9 cellular contexts compared by ENCODE assay signal in the genomic region with DNA sequence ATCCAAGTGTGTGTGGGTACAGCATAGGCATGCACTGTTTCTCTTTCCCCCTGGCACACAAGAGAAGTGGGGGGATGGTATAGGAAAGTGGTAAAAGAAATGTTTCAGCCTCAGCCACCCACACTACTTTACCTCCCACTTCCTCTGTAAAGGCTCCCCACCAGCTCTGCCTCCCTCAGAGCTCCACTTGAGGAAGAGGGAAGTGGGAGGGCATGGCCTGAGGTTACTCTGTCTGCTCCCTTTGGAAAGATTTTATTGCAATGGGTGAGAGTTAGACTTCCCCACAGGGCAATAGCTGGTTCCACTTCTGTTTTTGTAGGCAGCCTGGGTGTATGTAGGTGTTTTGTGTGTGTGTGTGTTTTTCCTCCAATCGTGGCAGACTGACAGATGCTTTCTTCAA.
DNase-seq lines count a peak whose midpoint lies in the region; ATAC-seq, FAIRE-seq and TF ChIP-seq lines count a peak whose summit lies in the region.
"Had no signal": no experiment of that assay in that cellular context is flagged by ENCODE, and none has a peak within 500 bp of the region (broad histone marks: within the 10 kb centered on the region; RNA-seq: fewer than 3 reads in every experiment).

No MANE protein-coding gene starts in this region.

- ATAC-seq in GM18517 (IDR thresholded peaks at IDR 0.05; ENCODE audit: unreplicated experiment) (peak; percentile 75), HG02870 (IDR thresholded peaks at IDR 0.05; ENCODE audit: unreplicated experiment) (peak; percentile 45), pancreas (peak in 3 of 4 donors; percentile 36 to 87 (median 73))
- ATAC-seq in activated T-cell treated with anti-CD3 and anti-CD28 coated beads, Interleukin-2, amount 50 U/mL, for 4 hours, result no peak

- intact Hi-C loops in pancreas (cut with DNase I) (no loop called here), MCF 10A (cut with micrococcal nuclease) (no loop called here)

- CTCF ChIA-PET in MCF 10A (lab: Yijun Ruan, JAX), result no interaction called here

- no peak for TF ChIP-seq CTCF in pancreas (IDR thresholded peaks at IDR 0.05)
- TF ChIP-seq CTCF in MCF 10A (IDR thresholded peaks at IDR 0.05; ENCODE audit: unreplicated experiment), result no peak

- no peaks in the 10 kb centered on the region for H3K4me1 Mint-ChIP-seq in MCF 10A (ENCODE audit: insufficient read depth, unreplicated experiment)
- no peaks in the 10 kb centered on the region for H3K4me1 Mint-ChIP-seq in activated T-cell treated with anti-CD3 and anti-CD28 coated beads, Interleukin-2, amount 50 U/mL, for 4 hours (ENCODE audit: low read depth)

- H3K27me3 Mint-ChIP-seq in MCF 10A (ENCODE audit: insufficient read depth, unreplicated experiment), result no peaks in the 10 kb centered on the region
- H3K27me3 Mint-ChIP-seq in activated T-cell treated with anti-CD3 and anti-CD28 coated beads, Interleukin-2, amount 50 U/mL, for 4 hours (ENCODE audit: low read depth), result no peaks in the 10 kb centered on the region
- H3K27me3 Mint-ChIP-seq: natural killer cell treated with Interleukin-12 subunit alpha and Interleukin-12 subunit beta and Interleukin-15 and Interleukin-18, amount 100 ng/mL, for 72 hours had no signal

- no peak for FAIRE-seq in pancreas (lab: Jason Lieb, UNC)

- H3K27ac Mint-ChIP-seq in MCF 10A (ENCODE audit: low read depth, unreplicated experiment), result no peak overlapping the region
- H3K27ac Mint-ChIP-seq: natural killer cell treated with Interleukin-12 subunit alpha and Interleukin-12 subunit beta and Interleukin-15 and Interleukin-18, amount 100 ng/mL, for 72 hours had no signal

- DNase-seq in SKM-1 treated with dmso at 0.1 percent for 144 hours (lab: John Stamatoyannopoulos, UW; ENCODE audit: unreplicated experiment) (peak; percentile 74), pancreas (peak in 1 of 6 donors; percentile 27), HT-29 (ENCODE audit: low spot score) (no peak), MCF 10A (ENCODE audit: unreplicated experiment) (no peak)
- no peak for DNase-seq in stimulated activated CD4-positive, alpha-beta T cell treated with anti-CD3 and anti-CD28 coated beads, Interleukin-1b, Interleukin-23, amount 100 ng/mL, for 48 hours
- no peak for DNase-seq in activated T-cell treated with anti-CD3 and anti-CD28 coated beads, Interleukin-2, amount 50 U/mL, for 4 hours

- no TSS peak for BruUV-seq in MCF 10A (replicated peaks; lab: Mats Ljungman, UMichigan)

- WGBS in pancreas, 2 donors, result 60 to 63% methylated on average over 1 of the region's 1 CpG

- H3K27me3 ChIP-seq in pancreas, result no peaks in the 10 kb centered on the region

- H3K4me1 ChIP-seq in pancreas, result no peaks in the 10 kb centered on the region

- H3K36me3 Mint-ChIP-seq in MCF 10A (ENCODE audit: insufficient read depth, unreplicated experiment), result no peaks in the 10 kb centered on the region
- H3K36me3 Mint-ChIP-seq in activated T-cell treated with anti-CD3 and anti-CD28 coated beads, Interleukin-2, amount 50 U/mL, for 4 hours (ENCODE audit: insufficient read depth), result peaks cover 49% of the 10 kb centered on the region

- no peaks in the 10 kb centered on the region for H3K36me3 ChIP-seq in pancreas

- H3K27ac ChIP-seq in pancreas, result no peak overlapping the region

- POLR2A ChIA-PET in MCF 10A (lab: Yijun Ruan, JAX), result no interaction called here

- H3K9me3 ChIP-seq in pancreas, result no peaks in the 10 kb centered on the region

- H3K4me3 ChIP-seq in pancreas, result no peak overlapping the region

- H3K4me3 Mint-ChIP-seq in MCF 10A (ENCODE audit: unreplicated experiment), result no peak overlapping the region
- H3K4me3 Mint-ChIP-seq in activated T-cell treated with anti-CD3 and anti-CD28 coated beads, Interleukin-2, amount 50 U/mL, for 4 hours, result no peak overlapping the region
- H3K4me3 Mint-ChIP-seq: natural killer cell treated with Interleukin-12 subunit alpha and Interleukin-12 subunit beta and Interleukin-15 and Interleukin-18, amount 100 ng/mL, for 72 hours had no signal

- H3K9me3 Mint-ChIP-seq in MCF 10A (ENCODE audit: unreplicated experiment), result no peaks in the 10 kb centered on the region
- H3K9me3 Mint-ChIP-seq in activated T-cell treated with anti-CD3 and anti-CD28 coated beads, Interleukin-2, amount 50 U/mL, for 4 hours, result peaks cover 5% of the 10 kb centered on the region
- H3K9me3 Mint-ChIP-seq: natural killer cell treated with Interleukin-12 subunit alpha and Interleukin-12 subunit beta and Interleukin-15 and Interleukin-18, amount 100 ng/mL, for 72 hours had no signal

Comparison
In these comparisons a context has a peak if more than half of its experiments do, and no peak if none do; other contexts are left out.
1. ATAC-seq: peak in GM18517 (single experiment), HG02870 (single experiment) and pancreas (3 of 4); none in activated T-cell treated with anti-CD3 and anti-CD28 coated beads, Interleukin-2, amount 50 U/mL, for 4 hours (0 of 2).